In genomic region chr15:78640840-78641733, GRCh38 we compare ENCODE assay signal across 9 cellular contexts. TPM values are rescaled to one million over a fixed set of nuclear protein-coding genes. Genes with fewer than 3 reads are reported as not detected.
DNase-seq lines count a peak whose midpoint lies in the region; ATAC-seq lines count a peak whose summit lies in the region.
"Had no signal": no experiment of that assay in that cellular context is flagged by ENCODE, and none has a peak within 500 bp of the region (broad histone marks: within the 10 kb centered on the region; RNA-seq: fewer than 3 reads in every experiment).

CHRNB4 (minus strand) TSS chr15:78641210; CDS start chr15:78641133, 77 bp downstream.

- no peaks in the 10 kb centered on the region for H3K9me3 ChIP-seq in iPS-18a (ENCODE audit: control insufficient read depth, low read depth, low read length)

- ATAC-seq in stimulated activated effector memory CD8-positive, alpha-beta T cell treated with anti-CD3 and anti-CD28 coated beads, Interleukin-12 subunit alpha, Interleukin-12 subunit beta, amount 100 ng/mL, for 72 hours, result peak; percentile 57

- H3K4me1 ChIP-seq in iPS-18a (ENCODE audit: control insufficient read depth, low read depth, low read length), result peaks cover 7% of the 10 kb centered on the region

- H3K27ac ChIP-seq in iPS-18a (ENCODE audit: low read length), result no peak within 1 kb of the TSS

- H3K4me1 Mint-ChIP-seq in activated naive CD8-positive, alpha-beta T cell treated with anti-CD3 and anti-CD28 coated beads for 36 hours, result peaks cover 5% of the 10 kb centered on the region
- peaks cover 5% of the 10 kb centered on the region for H3K4me1 Mint-ChIP-seq in stimulated activated effector memory CD8-positive, alpha-beta T cell treated with anti-CD3 and anti-CD28 coated beads, Interleukin-12 subunit alpha, Interleukin-12 subunit beta, amount 100 ng/mL, for 72 hours

- peak within 1 kb of the TSS; percentile 62 for H3K4me3 Mint-ChIP-seq in activated naive CD8-positive, alpha-beta T cell treated with anti-CD3 and anti-CD28 coated beads for 36 hours
- peak within 1 kb of the TSS; percentile 59 for H3K4me3 Mint-ChIP-seq in stimulated activated effector memory CD8-positive, alpha-beta T cell treated with anti-CD3 and anti-CD28 coated beads, Interleukin-12 subunit alpha, Interleukin-12 subunit beta, amount 100 ng/mL, for 72 hours

- DNase-seq in activated effector memory CD4-positive, alpha-beta T cell treated with anti-CD3 and anti-CD28 coated beads, Interleukin-2, amount 50 U/mL, for 16 hours, result peak; percentile 62
- DNase-seq in activated effector memory CD4-positive, alpha-beta T cell treated with Interleukin-2 at 50 U/mL for 16 hours, result no peak
- DNase-seq in activated naive CD8-positive, alpha-beta T cell treated with anti-CD3 and anti-CD28 coated beads for 36 hours, result peak; percentile 54
- DNase-seq in stimulated activated effector memory CD8-positive, alpha-beta T cell treated with anti-CD3 and anti-CD28 coated beads, Interleukin-12 subunit alpha, Interleukin-12 subunit beta, amount 100 ng/mL, for 72 hours (ENCODE audit: low spot score in 2 of 2), result no peak
- no peak for DNase-seq in globus pallidus (ENCODE audit: low spot score)
- no peak for DNase-seq in T-helper 9 cell
- no peak for DNase-seq in DMS153 (lab: John Stamatoyannopoulos, UW)

- no peaks in the 10 kb centered on the region for H3K36me3 ChIP-seq in iPS-18a (ENCODE audit: control insufficient read depth, low read depth, low read length)

- H3K9me3 Mint-ChIP-seq in activated naive CD8-positive, alpha-beta T cell treated with anti-CD3 and anti-CD28 coated beads for 36 hours, result no peaks in the 10 kb centered on the region
- H3K9me3 Mint-ChIP-seq in stimulated activated effector memory CD8-positive, alpha-beta T cell treated with anti-CD3 and anti-CD28 coated beads, Interleukin-12 subunit alpha, Interleukin-12 subunit beta, amount 100 ng/mL, for 72 hours, result no peaks in the 10 kb centered on the region

- peak within 1 kb of the TSS; percentile 17 for H3K27ac Mint-ChIP-seq in activated naive CD8-positive, alpha-beta T cell treated with anti-CD3 and anti-CD28 coated beads for 36 hours
- no peak within 1 kb of the TSS for H3K27ac Mint-ChIP-seq in stimulated activated effector memory CD8-positive, alpha-beta T cell treated with anti-CD3 and anti-CD28 coated beads, Interleukin-12 subunit alpha, Interleukin-12 subunit beta, amount 100 ng/mL, for 72 hours

- peaks cover 7% of the 10 kb centered on the region for H3K27me3 Mint-ChIP-seq in activated naive CD8-positive, alpha-beta T cell treated with anti-CD3 and anti-CD28 coated beads for 36 hours

- H3K9ac ChIP-seq in iPS-18a (ENCODE audit: low read length), result peak within 1 kb of the TSS; percentile 45

- H3K4me3 ChIP-seq in iPS-18a (ENCODE audit: low read length), result peak within 1 kb of the TSS; percentile 64

- peaks cover 21% of the 10 kb centered on the region for H3K27me3 ChIP-seq in iPS-18a (ENCODE audit: control insufficient read depth, insufficient read depth, low read length)

- no peaks in the 10 kb centered on the region for H3K36me3 Mint-ChIP-seq in activated naive CD8-positive, alpha-beta T cell treated with anti-CD3 and anti-CD28 coated beads for 36 hours
- no peaks in the 10 kb centered on the region for H3K36me3 Mint-ChIP-seq in stimulated activated effector memory CD8-positive, alpha-beta T cell treated with anti-CD3 and anti-CD28 coated beads, Interleukin-12 subunit alpha, Interleukin-12 subunit beta, amount 100 ng/mL, for 72 hours

RNA-seq across cellular contexts. Expression of gene CHRNB4, which starts in this region (rescaled TPM):
- not detected for total RNA-seq in activated naive CD8-positive, alpha-beta T cell treated with anti-CD3 and anti-CD28 coated beads for 36 hours
- total RNA-seq: activated CD8-positive, alpha-beta memory T cell treated with anti-CD3 and anti-CD28 coated beads for 36 hours had no signal

Comparison
In these comparisons a context has a peak if more than half of its experiments do, and no peak if none do; other contexts are left out.
1. Peak in DNase-seq in activated naive CD8-positive, alpha-beta T cell treated with anti-CD3 and anti-CD28 coated beads for 36 hours; RNA of the gene not detected or under 1 TPM.